In the genomic region with DNA sequence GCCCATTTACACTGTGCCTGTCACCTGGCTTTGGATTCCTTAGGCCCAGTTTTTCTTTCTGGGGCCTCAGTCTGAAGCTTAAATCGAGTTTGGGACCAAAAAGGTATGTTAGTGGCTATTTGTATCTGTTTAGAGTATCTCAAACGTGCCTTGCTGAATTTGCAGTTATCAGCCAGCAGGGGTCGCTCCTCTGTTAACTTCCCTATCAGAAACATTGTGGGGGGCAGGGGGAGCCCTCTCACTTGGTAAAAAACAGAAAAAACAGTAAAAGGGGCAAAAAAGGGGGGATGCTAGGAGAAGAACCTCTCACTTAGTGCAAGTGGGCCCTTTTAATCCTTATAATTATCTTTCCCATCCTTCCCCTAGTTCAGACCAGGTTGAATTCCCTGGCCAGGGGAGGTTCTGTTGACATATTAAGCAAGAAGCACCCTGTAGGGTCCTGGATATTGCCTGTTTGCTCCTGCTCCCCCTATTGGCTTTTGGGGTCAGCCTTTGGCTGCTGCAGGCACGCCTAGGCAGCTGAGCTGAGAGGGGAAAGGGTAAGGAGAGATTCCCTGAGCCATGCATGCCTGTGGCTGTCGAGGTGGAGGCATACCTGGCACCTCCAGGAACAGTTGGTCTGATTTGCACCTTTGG, we compare ENCODE assay signal across 2 cellular contexts.
TF ChIP-seq lines count a peak whose summit lies in the region.

No MANE protein-coding gene starts in this region.

TF ChIP-seq in SK-N-SH, 30 proteins besides CTCF, POLR2A, EP300 and RAD21 (continued from another document):
- TF ChIP-seq, protein P1, sequence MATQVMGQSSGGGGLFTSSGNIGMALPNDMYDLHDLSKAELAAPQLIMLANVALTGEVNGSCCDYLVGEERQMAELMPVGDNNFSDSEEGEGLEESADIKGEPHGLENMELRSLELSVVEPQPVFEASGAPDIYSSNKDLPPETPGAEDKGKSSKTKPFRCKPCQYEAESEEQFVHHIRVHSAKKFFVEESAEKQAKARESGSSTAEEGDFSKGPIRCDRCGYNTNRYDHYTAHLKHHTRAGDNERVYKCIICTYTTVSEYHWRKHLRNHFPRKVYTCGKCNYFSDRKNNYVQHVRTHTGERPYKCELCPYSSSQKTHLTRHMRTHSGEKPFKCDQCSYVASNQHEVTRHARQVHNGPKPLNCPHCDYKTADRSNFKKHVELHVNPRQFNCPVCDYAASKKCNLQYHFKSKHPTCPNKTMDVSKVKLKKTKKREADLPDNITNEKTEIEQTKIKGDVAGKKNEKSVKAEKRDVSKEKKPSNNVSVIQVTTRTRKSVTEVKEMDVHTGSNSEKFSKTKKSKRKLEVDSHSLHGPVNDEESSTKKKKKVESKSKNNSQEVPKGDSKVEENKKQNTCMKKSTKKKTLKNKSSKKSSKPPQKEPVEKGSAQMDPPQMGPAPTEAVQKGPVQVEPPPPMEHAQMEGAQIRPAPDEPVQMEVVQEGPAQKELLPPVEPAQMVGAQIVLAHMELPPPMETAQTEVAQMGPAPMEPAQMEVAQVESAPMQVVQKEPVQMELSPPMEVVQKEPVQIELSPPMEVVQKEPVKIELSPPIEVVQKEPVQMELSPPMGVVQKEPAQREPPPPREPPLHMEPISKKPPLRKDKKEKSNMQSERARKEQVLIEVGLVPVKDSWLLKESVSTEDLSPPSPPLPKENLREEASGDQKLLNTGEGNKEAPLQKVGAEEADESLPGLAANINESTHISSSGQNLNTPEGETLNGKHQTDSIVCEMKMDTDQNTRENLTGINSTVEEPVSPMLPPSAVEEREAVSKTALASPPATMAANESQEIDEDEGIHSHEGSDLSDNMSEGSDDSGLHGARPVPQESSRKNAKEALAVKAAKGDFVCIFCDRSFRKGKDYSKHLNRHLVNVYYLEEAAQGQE (IDR thresholded peaks at IDR 0.05; ENCODE audit: low read depth, low read length) = no peak
- no peak for TF ChIP-seq RXRA (IDR thresholded peaks at IDR 0.05; ENCODE audit: borderline replicate concordance, low read depth)
- TF ChIP-seq TCF12 (IDR thresholded peaks at IDR 0.05) = no peak
- TF ChIP-seq GATA2 (CRISPR knock-in tag; IDR thresholded peaks at IDR 0.05) = no peak
- no peak for TF ChIP-seq YY1 (IDR thresholded peaks at IDR 0.05; ENCODE audit: low read depth)
- TF ChIP-seq JUND (IDR thresholded peaks at IDR 0.05) = no peak
- no peak for TF ChIP-seq FOSL2 (IDR thresholded peaks at IDR 0.05; ENCODE audit: borderline replicate concordance, low read depth)
- TF ChIP-seq EZH2phosphoT487 (IDR thresholded peaks at IDR 0.05; ENCODE audit: borderline replicate concordance, low read depth) = no peak
- no peak for TF ChIP-seq MXI1 (IDR thresholded peaks at IDR 0.05; ENCODE audit: low read depth, low read length)
- no peak for TF ChIP-seq FOXM1 (IDR thresholded peaks at IDR 0.05; ENCODE audit: low read depth)
- no peak for TF ChIP-seq TEAD4 (IDR thresholded peaks at IDR 0.05; ENCODE audit: borderline replicate concordance, insufficient read depth)
- TF ChIP-seq SIN3A (IDR thresholded peaks at IDR 0.05; ENCODE audit: borderline replicate concordance, low read depth, low read length) = no peak
- no peak for TF ChIP-seq POLR2AphosphoS5 (IDR thresholded peaks at IDR 0.05; ENCODE audit: low read depth, low read length)
- no peak for TF ChIP-seq NRF1 (IDR thresholded peaks at IDR 0.05; ENCODE audit: low read depth, low read length)

TF ChIP-seq in SK-N-SH treated with all-trans-retinoic acid at 6 μM for 48 hours, 23 proteins besides CTCF, POLR2A, EP300 and RAD21 (continued from another document):
- TF ChIP-seq ARNTL (CRISPR knock-in tag; IDR thresholded peaks at IDR 0.05; ENCODE audit: borderline replicate concordance, low read depth) (no peak), OSR1 (CRISPR knock-in tag; IDR thresholded peaks at IDR 0.05) (no peak), ZNF565 (CRISPR knock-in tag; conservative IDR thresholded peaks at IDR 0.05; ENCODE audit: low read depth) (no peak), PPARA (CRISPR knock-in tag; IDR thresholded peaks at IDR 0.05; ENCODE audit: borderline replicate concordance) (no peak), RARB (CRISPR knock-in tag; IDR thresholded peaks at IDR 0.05) (no peak), ZFP30 (CRISPR knock-in tag; IDR thresholded peaks at IDR 0.05) (no peak), GLIS3 (CRISPR knock-in tag; IDR thresholded peaks at IDR 0.05) (no peak), ZC3H10 (CRISPR knock-in tag; IDR thresholded peaks at IDR 0.05) (no peak)
- TF ChIP-seq, protein P2, sequence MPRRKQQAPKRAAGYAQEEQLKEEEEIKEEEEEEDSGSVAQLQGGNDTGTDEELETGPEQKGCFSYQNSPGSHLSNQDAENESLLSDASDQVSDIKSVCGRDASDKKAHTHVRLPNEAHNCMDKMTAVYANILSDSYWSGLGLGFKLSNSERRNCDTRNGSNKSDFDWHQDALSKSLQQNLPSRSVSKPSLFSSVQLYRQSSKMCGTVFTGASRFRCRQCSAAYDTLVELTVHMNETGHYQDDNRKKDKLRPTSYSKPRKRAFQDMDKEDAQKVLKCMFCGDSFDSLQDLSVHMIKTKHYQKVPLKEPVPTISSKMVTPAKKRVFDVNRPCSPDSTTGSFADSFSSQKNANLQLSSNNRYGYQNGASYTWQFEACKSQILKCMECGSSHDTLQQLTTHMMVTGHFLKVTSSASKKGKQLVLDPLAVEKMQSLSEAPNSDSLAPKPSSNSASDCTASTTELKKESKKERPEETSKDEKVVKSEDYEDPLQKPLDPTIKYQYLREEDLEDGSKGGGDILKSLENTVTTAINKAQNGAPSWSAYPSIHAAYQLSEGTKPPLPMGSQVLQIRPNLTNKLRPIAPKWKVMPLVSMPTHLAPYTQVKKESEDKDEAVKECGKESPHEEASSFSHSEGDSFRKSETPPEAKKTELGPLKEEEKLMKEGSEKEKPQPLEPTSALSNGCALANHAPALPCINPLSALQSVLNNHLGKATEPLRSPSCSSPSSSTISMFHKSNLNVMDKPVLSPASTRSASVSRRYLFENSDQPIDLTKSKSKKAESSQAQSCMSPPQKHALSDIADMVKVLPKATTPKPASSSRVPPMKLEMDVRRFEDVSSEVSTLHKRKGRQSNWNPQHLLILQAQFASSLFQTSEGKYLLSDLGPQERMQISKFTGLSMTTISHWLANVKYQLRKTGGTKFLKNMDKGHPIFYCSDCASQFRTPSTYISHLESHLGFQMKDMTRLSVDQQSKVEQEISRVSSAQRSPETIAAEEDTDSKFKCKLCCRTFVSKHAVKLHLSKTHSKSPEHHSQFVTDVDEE (CRISPR knock-in tag; IDR thresholded peaks at IDR 0.05) = no peak
